Comparison of ENCODE assay signal across 8 cellular contexts in genomic region chr9:35729700-35730485, GRCh38. TPM values are rescaled to one million over a fixed set of nuclear protein-coding genes. Genes with fewer than 3 reads are reported as not detected.
DNase-seq lines count a peak whose midpoint lies in the region; TF ChIP-seq lines count a peak whose summit lies in the region.

No MANE protein-coding gene starts in this region.

- no peak for TF ChIP-seq EP300 in ovary (IDR thresholded peaks at IDR 0.05)

- CTCF ChIA-PET in activated naive CD4-positive, alpha-beta T cell treated with anti-CD3 and anti-CD28 coated beads, Interleukin-2, amount 10 ng/mL, durations not matched to agents 7 days and 5 days (lab: Charles Lee), result interaction anchor here (1.3 to 5.0 kb wide), 14 partner anchors 9 to 240 kb away, joined by 3 to 25 read pairs (median 8); partner anchors contain the start of genes CCDC107, CD72, GBA2 and MSMP

- H3K27me3 ChIP-seq in ovary, result no peaks in the 10 kb centered on the region

- H3K4me1 ChIP-seq in ovary (ENCODE audit: insufficient read depth), result peaks cover 34% of the 10 kb centered on the region

- H3K4me3 ChIP-seq in ovary, result peak overlapping the region; percentile 92

- no peak overlapping the region for H3K4me3 Mint-ChIP-seq in activated naive CD4-positive, alpha-beta T cell treated with anti-CD3 and anti-CD28 coated beads, Interleukin-2, amount 10 ng/mL, durations not matched to agents 7 days and 5 days

- 9 to 21% (median 14%) methylated on average over 6 of the region's 6 CpGs for WGBS in ovary, 3 donors

- peak overlapping the region; percentile 21 for H3K27ac Mint-ChIP-seq in activated naive CD4-positive, alpha-beta T cell treated with anti-CD3 and anti-CD28 coated beads, Interleukin-2, amount 10 ng/mL, durations not matched to agents 7 days and 5 days

- peak overlapping the region; percentile 92 to 96 for H3K27ac ChIP-seq in ovary

- H3K9me3 Mint-ChIP-seq in activated naive CD4-positive, alpha-beta T cell treated with anti-CD3 and anti-CD28 coated beads, Interleukin-2, amount 10 ng/mL, durations not matched to agents 7 days and 5 days, result no peaks in the 10 kb centered on the region

- no peaks in the 10 kb centered on the region for H3K36me3 ChIP-seq in ovary

- H3K36me3 Mint-ChIP-seq in activated naive CD4-positive, alpha-beta T cell treated with anti-CD3 and anti-CD28 coated beads, Interleukin-2, amount 10 ng/mL, durations not matched to agents 7 days and 5 days, result peaks cover 19% of the 10 kb centered on the region

- H3K27me3 Mint-ChIP-seq in activated naive CD4-positive, alpha-beta T cell treated with anti-CD3 and anti-CD28 coated beads, Interleukin-2, amount 10 ng/mL, durations not matched to agents 7 days and 5 days, result no peaks in the 10 kb centered on the region

- peak; percentile 91 for DNase-seq in A172 (ENCODE audit: low spot score)
- DNase-seq in ELR (ENCODE audit: low read depth), result peak; percentile 96
- peak; percentile 4 for DNase-seq in NCI-H1105 treated with DMSO at 0.1 percent for 48 hours (lab: John Stamatoyannopoulos, UW)
- DNase-seq in activated naive CD4-positive, alpha-beta T cell treated with anti-CD3 and anti-CD28 coated beads, Interleukin-2, amount 10 ng/mL, durations not matched to agents 7 days and 5 days, result peak; percentile 48
- DNase-seq in glomerular visceral epithelial cell (ENCODE audit: extremely low spot score), result peak; percentile 89
- DNase-seq in ovary, result peak in 2 of 5 donors; percentile 44 to 51
- DNase-seq in KG1 (lab: John Stamatoyannopoulos, UW), result no peak
- DNase-seq in NCI-H524 treated with DMSO at 0.1 percent for 48 hours (lab: John Stamatoyannopoulos, UW), result no peak

- TF ChIP-seq CTCF in ovary (IDR thresholded peaks at IDR 0.05), result peak in 1 of 3 donors; percentile 11

- TF ChIP-seq POLR2A in ovary (IDR thresholded peaks at IDR 0.05), result no peak

- intact Hi-C loops in ovary (cut with DNase I), result loop anchor here in 3 of 4 donors (5.0 kb wide), 4 partner anchors 38 to 743 kb away; partner anchors contain the start of genes CCDC107 (in 1 of the 3), DNAJB5 (in 1 of the 3) and RMRP (in 1 of the 3)

- no peaks in the 10 kb centered on the region for H3K9me3 ChIP-seq in ovary

- peaks cover 20% of the 10 kb centered on the region for H3K4me1 Mint-ChIP-seq in activated naive CD4-positive, alpha-beta T cell treated with anti-CD3 and anti-CD28 coated beads, Interleukin-2, amount 10 ng/mL, durations not matched to agents 7 days and 5 days

RNA-seq across cellular contexts. Expression of gene TLN1, which starts 2.1 kb away (rescaled TPM):
- 139 and 155 TPM in 2 replicates for total RNA-seq in A172 (2014; rRNA removed; shearing (Covaris generic))
- 100 to 1,000 TPM; 106 to 344 (median 271) TPM for total RNA-seq in ovary
- 100 to 1,000 TPM; 124 to 292 TPM for polyA plus RNA-seq in ovary

RNA-seq across cellular contexts. Expression of gene CREB3, which starts 2.6 kb away (rescaled TPM):
- 76.5 and 103 TPM in 2 replicates for total RNA-seq in A172 (2014; rRNA removed; shearing (Covaris generic))
- total RNA-seq in ovary, result 10 to 100 TPM; 31.2 to 41.5 (median 36.6) TPM
- 10 to 100 TPM; 32.3 to 39.8 TPM for polyA plus RNA-seq in ovary

RNA-seq across cellular contexts. Expression of gene GBA2, which starts 19.1 kb away (rescaled TPM):
- 12.2 and 15.0 TPM in 2 replicates for total RNA-seq in A172 (2014; rRNA removed; shearing (Covaris generic))
- total RNA-seq in ovary, result 10 to 100 TPM; 35.1 to 73.2 (median 44.5) TPM
- polyA plus RNA-seq in ovary, result 10 to 100 TPM; 27.8 to 54.7 TPM

RNA-seq across cellular contexts. Expression of gene RGP1, which starts 19.2 kb away (rescaled TPM):
- total RNA-seq in A172 (2014; rRNA removed; shearing (Covaris generic)), result 10.4 and 16.1 TPM in 2 replicates
- 10 to 100 TPM in 6 of 7 donors, 1 to 10 TPM in 1; 9.4 to 32.3 (median 26.6) TPM for total RNA-seq in ovary
- polyA plus RNA-seq in ovary, result 10 to 100 TPM; 13.4 to 17.0 TPM

RNA-seq across cellular contexts. Expression of gene MSMP, which starts 24.2 kb away (rescaled TPM):
- total RNA-seq in A172 (2014; rRNA removed; shearing (Covaris generic)), result not detected in 2 replicates
- 1 to 10 TPM in 1 of 7 donors, under 1 TPM in 1, not detected in 5; 0.40 to 4.4 TPM for total RNA-seq in ovary
- under 1 TPM in 1 of 2 donors, not detected in 1; 0.41 TPM for polyA plus RNA-seq in ovary

Comparison
In these comparisons a context has a peak if more than half of its experiments do, and no peak if none do; other contexts are left out.
1. DNase-seq: peak in A172 (single experiment), ELR (single experiment), NCI-H1105 treated with DMSO at 0.1 percent for 48 hours (single experiment), activated naive CD4-positive, alpha-beta T cell treated with anti-CD3 and anti-CD28 coated beads, Interleukin-2, amount 10 ng/mL, durations not matched to agents 7 days and 5 days (single experiment) and glomerular visceral epithelial cell (single experiment); none in KG1 (single experiment) and NCI-H524 treated with DMSO at 0.1 percent for 48 hours (single experiment).